In the genomic region with DNA sequence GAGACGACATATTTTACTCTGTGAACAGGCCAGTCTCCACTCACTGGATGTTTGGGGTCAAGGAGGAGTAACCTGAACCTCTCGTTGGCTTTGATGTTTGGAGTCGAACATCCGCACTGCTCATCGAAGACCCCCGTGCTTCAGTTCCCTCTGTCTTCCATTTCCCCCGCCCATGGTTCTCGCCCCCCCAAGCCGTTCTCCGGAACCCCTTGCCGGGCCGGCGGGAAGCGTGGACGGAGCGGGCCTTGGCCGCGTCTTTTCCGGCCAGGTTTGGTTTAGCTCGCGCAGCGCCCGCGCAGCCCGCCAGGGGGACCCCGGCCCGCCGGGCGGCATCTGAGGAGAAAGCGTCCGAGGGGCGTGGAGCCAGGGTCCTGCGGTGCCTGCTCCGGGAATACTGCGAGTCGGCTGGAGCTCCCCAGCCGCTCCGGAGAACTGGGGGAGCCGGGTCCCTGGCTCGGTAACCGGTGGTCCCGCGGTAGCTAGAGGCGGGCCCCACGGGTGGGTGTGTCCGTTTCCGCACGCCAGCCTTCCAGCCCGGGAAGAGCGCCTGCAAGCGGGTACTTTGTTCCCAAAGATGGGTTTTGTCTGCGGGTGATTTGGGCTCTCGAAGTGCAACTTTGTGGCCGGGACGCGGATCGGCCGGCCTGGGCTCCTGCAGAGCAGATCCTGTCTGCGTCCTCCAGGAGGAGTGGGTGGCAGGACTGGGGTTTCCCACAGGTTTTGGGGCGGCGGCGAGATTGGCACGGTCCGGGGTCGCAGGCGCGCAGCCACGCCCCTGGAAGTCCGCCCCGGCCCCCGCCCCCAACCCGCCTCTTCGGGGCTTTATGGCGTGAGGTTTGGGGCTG, we compare ENCODE assay signal across 8 cellular contexts. TPM values are rescaled to one million over a fixed set of nuclear protein-coding genes. Genes with fewer than 3 reads are reported as not detected.
A peak's percentile ranks its signal among the peaks of the same experiment; 100 is the strongest.
DNase-seq lines count a peak whose midpoint lies in the region; TF ChIP-seq lines count a peak whose summit lies in the region.

No MANE protein-coding gene starts in this region.

- H3K36me3 ChIP-seq in ES-I3 (ENCODE audit: insufficient read depth, low read length) (no peaks in the 10 kb centered on the region), osteoblast (ENCODE audit: insufficient read depth, low read length) (no peaks in the 10 kb centered on the region)

- H3K27me3 ChIP-seq in osteoblast (ENCODE audit: insufficient read depth, low read length) = no peaks in the 10 kb centered on the region

- peaks cover 5% of the 10 kb centered on the region for H3K4me1 ChIP-seq in ES-I3 (ENCODE audit: insufficient read depth, low read length)
- H3K4me1 ChIP-seq in osteoblast (ENCODE audit: insufficient read depth, low read length) = peaks cover 27% of the 10 kb centered on the region

- H3K4me3 ChIP-seq in HFF-Myc (replicated peaks; ENCODE audit: low read depth, low read length) (peak overlapping the region; percentile 66), osteoblast (ENCODE audit: insufficient read depth, low read length) (peak overlapping the region; percentile 92)

- TF ChIP-seq CTCF in HFF-Myc (IDR thresholded peaks at IDR 0.05; ENCODE audit: low read depth, low read length, missing control alignments) (peak; percentile 90), osteoblast (IDR thresholded peaks at IDR 0.05; ENCODE audit: extremely low read depth, low read depth, low read length) (peak; percentile 69)

- peak overlapping the region; percentile 83 for H3K4me2 ChIP-seq in osteoblast (ENCODE audit: insufficient read depth, low read length)

- DNase-seq in HFF-Myc (ENCODE audit: extremely low read depth, low read depth) (peak; percentile 20), NCI-H748 treated with DMSO at 0.1 percent for 48 hours (lab: John Stamatoyannopoulos, UW) (peak; percentile 8), germinal center (ENCODE audit: low spot score) (peak; percentile 59), osteoblast (ENCODE audit: insufficient read length, low spot score, missing footprints) (peak; percentile 93), NOMO-1 (lab: John Stamatoyannopoulos, UW; ENCODE audit: unreplicated experiment in 2 of 2) (no peak), pons (ENCODE audit: low spot score) (no peak)
- DNase-seq in activated effector memory CD4-positive, alpha-beta T cell treated with anti-CD3 and anti-CD28 coated beads, Interleukin-2, amount 50 U/mL, for 16 hours = peak; percentile 82

- peak overlapping the region; percentile 20 for H3K27ac ChIP-seq in osteoblast (ENCODE audit: low read depth, low read length)

- peaks cover 44% of the 10 kb centered on the region for H3K79me2 ChIP-seq in osteoblast (ENCODE audit: insufficient read depth, low read length)

- H3K9me3 ChIP-seq in ES-I3 (ENCODE audit: control insufficient read depth, insufficient read depth, low read length) (no peaks in the 10 kb centered on the region; the same call in 1 of the 2 replicates), osteoblast (ENCODE audit: low read depth, low read length) (no peaks in the 10 kb centered on the region)

- H2AFZ ChIP-seq in osteoblast (ENCODE audit: low read length) = peak overlapping the region; percentile 81

- peaks cover 15% of the 10 kb centered on the region for H4K20me1 ChIP-seq in osteoblast (ENCODE audit: insufficient read depth, low read length)

- peak overlapping the region; percentile 93 for H3K9ac ChIP-seq in ES-I3 (ENCODE audit: low read depth, low read length)

RNA-seq across cellular contexts. Expression of gene TMEM200A, which starts 0.4 kb away (rescaled TPM):
- 43.1 and 49.2 TPM in 2 replicates for total RNA-seq in osteoblast

Comparison
In these comparisons a context has a peak if more than half of its experiments do, and no peak if none do; other contexts are left out.
1. DNase-seq: peak in HFF-Myc (single experiment), NCI-H748 treated with DMSO at 0.1 percent for 48 hours (single experiment), activated effector memory CD4-positive, alpha-beta T cell treated with anti-CD3 and anti-CD28 coated beads, Interleukin-2, amount 50 U/mL, for 16 hours (single experiment), germinal center (single experiment) and osteoblast (single experiment); none in NOMO-1 (0 of 2) and pons (single experiment).